Comparison of ENCODE assay signal across 8 cellular contexts in the genomic region with DNA sequence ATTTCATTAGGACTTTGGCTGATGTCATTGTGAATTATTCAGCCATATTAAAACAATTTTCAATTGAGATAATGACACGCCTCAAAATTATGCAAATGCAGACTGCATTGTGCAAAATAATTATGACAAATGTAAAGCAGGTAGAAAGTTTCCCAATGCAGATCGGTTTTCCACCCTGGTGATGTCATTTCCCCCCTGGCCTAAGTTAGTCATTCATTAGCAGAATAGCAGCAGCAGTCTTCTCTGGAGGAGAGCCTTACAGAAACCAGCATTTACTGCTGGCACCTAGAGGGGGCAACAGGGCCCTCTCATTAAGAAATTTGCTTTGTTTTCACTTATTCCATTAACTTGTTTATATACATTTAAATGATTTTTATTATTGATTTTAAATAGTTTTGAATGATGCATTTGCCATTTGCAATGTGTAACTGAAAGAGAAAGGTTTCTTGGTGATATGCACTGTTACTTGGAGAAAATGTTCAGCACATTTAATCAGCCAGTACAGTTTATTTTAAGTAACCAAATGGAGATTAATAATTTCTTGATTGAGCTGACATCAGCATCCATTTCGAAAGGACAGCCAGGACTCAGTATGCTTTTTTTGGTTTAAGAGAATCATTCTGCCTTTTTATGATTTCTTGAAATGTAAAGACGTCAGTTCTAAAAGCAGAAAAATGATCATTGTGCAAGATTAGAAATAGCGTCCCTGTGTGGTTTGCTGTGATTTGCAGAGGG. TPM values are rescaled to one million over a fixed set of nuclear protein-coding genes. Genes with fewer than 3 reads are reported as not detected.
A peak's percentile ranks its signal among the peaks of the same experiment; 100 is the strongest.
DNase-seq lines count a peak whose midpoint lies in the region; ATAC-seq, FAIRE-seq and TF ChIP-seq lines count a peak whose summit lies in the region.

No MANE protein-coding gene starts in this region.

- peak overlapping the region; percentile 98 for H3K4me3 Mint-ChIP-seq in activated CD8-positive, alpha-beta memory T cell treated with anti-CD3 and anti-CD28 coated beads, Interleukin-2, amount 10 ng/mL, durations not matched to agents 7 days and 5 days
- H3K4me3 Mint-ChIP-seq in natural killer cell treated with Interleukin-12 subunit alpha and Interleukin-12 subunit beta and Interleukin-15 and Interleukin-18, amount 100 ng/mL, for 72 hours, result peak overlapping the region; percentile 95

- CTCF ChIA-PET in activated CD8-positive, alpha-beta memory T cell treated with anti-CD3 and anti-CD28 coated beads, Interleukin-2, amount 10 ng/mL, durations not matched to agents 7 days and 5 days (lab: Charles Lee), result interaction anchor here (1.2 to 3.8 kb wide), 4 partner anchors 29 to 138 kb away, joined by 3 to 16 read pairs (median 8); no protein-coding TSS in a partner anchor

- TF ChIP-seq POLR2A in H54 (IDR thresholded peaks at IDR 0.05; ENCODE audit: low read depth, low read length), result no peak

- peak overlapping the region; percentile 97 for H3K27ac Mint-ChIP-seq in activated CD8-positive, alpha-beta memory T cell treated with anti-CD3 and anti-CD28 coated beads, Interleukin-2, amount 10 ng/mL, durations not matched to agents 7 days and 5 days
- peak overlapping the region; percentile 90 to 93 for H3K27ac Mint-ChIP-seq in natural killer cell treated with Interleukin-12 subunit alpha and Interleukin-12 subunit beta and Interleukin-15 and Interleukin-18, amount 100 ng/mL, for 72 hours

- peaks cover 2% of the 10 kb centered on the region for H3K9me3 Mint-ChIP-seq in activated CD8-positive, alpha-beta memory T cell treated with anti-CD3 and anti-CD28 coated beads, Interleukin-2, amount 10 ng/mL, durations not matched to agents 7 days and 5 days (ENCODE audit: low read depth)
- H3K9me3 Mint-ChIP-seq in natural killer cell treated with Interleukin-12 subunit alpha and Interleukin-12 subunit beta and Interleukin-15 and Interleukin-18, amount 100 ng/mL, for 72 hours, result no peaks in the 10 kb centered on the region

- DNase-seq in activated CD8-positive, alpha-beta memory T cell treated with anti-CD3 and anti-CD28 coated beads, Interleukin-2, amount 10 ng/mL, durations not matched to agents 7 days and 5 days, result peak; percentile 60
- DNase-seq in activated CD8-positive, alpha-beta memory T cell treated with anti-CD3 and anti-CD28 coated beads, Interleukin-2, amount 50 U/mL, for 48 hours, result no peak
- DNase-seq in H54 (ENCODE audit: insufficient read length, low spot score) (no peak), LoVo (ENCODE audit: low spot score) (peak; percentile 24), NCI-H345 treated with DMSO at 0.1 percent for 48 hours (lab: John Stamatoyannopoulos, UW; ENCODE audit: unreplicated experiment) (no peak)
- DNase-seq in activated CD4-positive, alpha-beta T cell treated with anti-CD3 and anti-CD28 coated beads for 24 hours (ENCODE audit: low read depth in 2 of 2), result peak; percentile 25 to 44
- peak; percentile 82 for DNase-seq in natural killer cell treated with Interleukin-12 subunit alpha and Interleukin-12 subunit beta and Interleukin-15 and Interleukin-18, amount 100 ng/mL, for 72 hours (ENCODE audit: low spot score)

- H3K36me3 Mint-ChIP-seq in activated CD8-positive, alpha-beta memory T cell treated with anti-CD3 and anti-CD28 coated beads, Interleukin-2, amount 10 ng/mL, durations not matched to agents 7 days and 5 days, result peaks cover 24% of the 10 kb centered on the region
- H3K36me3 Mint-ChIP-seq in natural killer cell treated with Interleukin-12 subunit alpha and Interleukin-12 subunit beta and Interleukin-15 and Interleukin-18, amount 100 ng/mL, for 72 hours, result peaks cover 12% of the 10 kb centered on the region

- ATAC-seq in activated CD8-positive, alpha-beta memory T cell treated with anti-CD3 and anti-CD28 coated beads, Interleukin-2, amount 10 ng/mL, durations not matched to agents 7 days and 5 days, result no peak
- peak; percentile 42 to 62 for ATAC-seq in natural killer cell treated with Interleukin-12 subunit alpha and Interleukin-12 subunit beta and Interleukin-15 and Interleukin-18, amount 100 ng/mL, for 72 hours

- FAIRE-seq in H54 (lab: Jason Lieb, UNC) (peak; percentile 96), endometrium (lab: Jason Lieb, UNC) (peak; percentile 35)

- H3K4me1 Mint-ChIP-seq in activated CD8-positive, alpha-beta memory T cell treated with anti-CD3 and anti-CD28 coated beads, Interleukin-2, amount 10 ng/mL, durations not matched to agents 7 days and 5 days, result peaks cover 33% of the 10 kb centered on the region
- H3K4me1 Mint-ChIP-seq in natural killer cell treated with Interleukin-12 subunit alpha and Interleukin-12 subunit beta and Interleukin-15 and Interleukin-18, amount 100 ng/mL, for 72 hours (ENCODE audit: low read depth in 2 of 2), result peaks cover 31 to 37% of the 10 kb centered on the region in 2 donors

- no peaks in the 10 kb centered on the region for H3K27me3 Mint-ChIP-seq in activated CD8-positive, alpha-beta memory T cell treated with anti-CD3 and anti-CD28 coated beads, Interleukin-2, amount 10 ng/mL, durations not matched to agents 7 days and 5 days
- no peaks in the 10 kb centered on the region for H3K27me3 Mint-ChIP-seq in natural killer cell treated with Interleukin-12 subunit alpha and Interleukin-12 subunit beta and Interleukin-15 and Interleukin-18, amount 100 ng/mL, for 72 hours

RNA-seq across cellular contexts. Expression of a gene that starts 3.4 kb away (rescaled TPM):
- 10 to 100 TPM; 34.8 to 35.9 TPM for total RNA-seq in activated CD8-positive, alpha-beta memory T cell treated with anti-CD3 and anti-CD28 coated beads, Interleukin-2, amount 10 ng/mL, durations not matched to agents 7 days and 5 days
- 10 to 100 TPM; 46.1 to 51.7 TPM for total RNA-seq in natural killer cell treated with Interleukin-12 subunit alpha and Interleukin-12 subunit beta and Interleukin-15 and Interleukin-18, amount 100 ng/mL, for 72 hours

Comparison
In these comparisons a context has a peak if more than half of its experiments do, and no peak if none do; other contexts are left out.
1. DNase-seq: peak in activated CD8-positive, alpha-beta memory T cell treated with anti-CD3 and anti-CD28 coated beads, Interleukin-2, amount 10 ng/mL, durations not matched to agents 7 days and 5 days (single experiment), LoVo (single experiment), activated CD4-positive, alpha-beta T cell treated with anti-CD3 and anti-CD28 coated beads for 24 hours (2 of 2) and natural killer cell treated with Interleukin-12 subunit alpha and Interleukin-12 subunit beta and Interleukin-15 and Interleukin-18, amount 100 ng/mL, for 72 hours (single experiment); none in activated CD8-positive, alpha-beta memory T cell treated with anti-CD3 and anti-CD28 coated beads, Interleukin-2, amount 50 U/mL, for 48 hours (single experiment), H54 (single experiment) and NCI-H345 treated with DMSO at 0.1 percent for 48 hours (single experiment).